In the genomic region with DNA sequence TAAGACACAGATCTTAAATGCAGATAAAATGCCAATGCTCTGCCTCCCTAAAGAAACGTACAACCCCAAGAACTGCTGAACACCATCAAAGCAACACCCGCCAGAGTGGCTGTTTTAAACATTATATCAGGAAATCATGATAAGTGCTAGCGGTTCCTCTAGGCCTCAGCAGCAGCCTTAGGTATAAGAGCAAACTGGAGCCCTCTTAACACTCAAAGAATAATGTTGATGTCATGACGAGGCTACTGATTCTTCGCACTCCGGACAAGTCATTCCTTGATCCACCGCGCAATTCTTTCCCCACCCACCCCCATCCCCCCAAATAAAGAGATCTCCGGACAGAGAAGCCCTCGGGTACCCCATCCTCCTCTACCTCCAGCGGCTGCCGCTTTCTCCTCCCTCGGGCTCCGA, we compare ENCODE assay signal across 8 cellular contexts. TPM values are rescaled to one million over a fixed set of nuclear protein-coding genes. Genes with fewer than 3 reads are reported as not detected.
DNase-seq lines count a peak whose midpoint lies in the region; ATAC-seq lines count a peak whose summit lies in the region.

No MANE protein-coding gene starts in this region.

- peak overlapping the region; percentile 85 for H3K27ac ChIP-seq in mesodermal cell (ENCODE audit: low read depth, low read length, severe bottlenecking)
- H3K27ac ChIP-seq in aorta (ENCODE audit: low read depth in 1 of 2, low read length in 2 of 2): peak overlapping the region; percentile 1 to 94

- intact Hi-C loops in activated CD4-positive, alpha-beta T cell treated with anti-CD3 and anti-CD28 coated beads for 36 hours (cut with DNase I, micrococcal nuclease): loop anchor here (1.0 to 10.0 kb wide), 5 partner anchors 110 to 725 kb away; a partner anchor contains a TSS
- intact Hi-C loops in aorta (cut with DNase I): loop anchor here (5.0 to 10.0 kb wide), 5 partner anchors 108 to 725 kb away; a partner anchor contains a TSS

- no peak for DNase-seq in activated CD4-positive, alpha-beta T cell treated with anti-CD3 and anti-CD28 coated beads for 36 hours
- no peak for DNase-seq in activated CD4-positive, alpha-beta T cell treated with anti-CD3 and anti-CD28 coated beads for 1 hour
- DNase-seq in OCI-M1 (lab: John Stamatoyannopoulos, UW): peak; percentile 74
- peak; percentile 15 for DNase-seq in cerebellum (ENCODE audit: low spot score)
- DNase-seq in aorta: no peak
- no peak for DNase-seq in HuH-7.5 (ENCODE audit: low spot score)

- no peaks in the 10 kb centered on the region for H3K9me3 Mint-ChIP-seq in activated CD4-positive, alpha-beta T cell treated with anti-CD3 and anti-CD28 coated beads for 36 hours (ENCODE audit: low read depth)

- peaks cover 6% of the 10 kb centered on the region for H3K36me3 Mint-ChIP-seq in activated CD4-positive, alpha-beta T cell treated with anti-CD3 and anti-CD28 coated beads for 36 hours (ENCODE audit: low read depth)

- H3K27me3 Mint-ChIP-seq in activated CD4-positive, alpha-beta T cell treated with anti-CD3 and anti-CD28 coated beads for 36 hours: no peaks in the 10 kb centered on the region

- POLR2A ChIA-PET in activated CD4-positive, alpha-beta T cell treated with anti-CD3 and anti-CD28 coated beads for 36 hours (lab: Charles Lee): interaction anchor here (0.5 to 2.9 kb wide), 3 partner anchors 25 to 193 kb away, joined by 5 to 34 read pairs (median 8); a partner anchor contains a TSS

- WGBS in mesodermal cell (ENCODE audit: insufficient coverage in 2 of 2), 2 experiments: 0% methylated on average over 7 to 10 of the region's 14 CpGs
- WGBS in aorta, 2 donors: 0% methylated on average over 14 of the region's 14 CpGs

- CTCF ChIA-PET in activated CD4-positive, alpha-beta T cell treated with anti-CD3 and anti-CD28 coated beads for 36 hours (lab: Charles Lee): interaction anchor here (2.8 to 4.2 kb wide), 2 partner anchors 25 to 27 kb away, joined by 8 to 28 read pairs; a partner anchor contains a TSS

- no peaks in the 10 kb centered on the region for H3K27me3 ChIP-seq in aorta (ENCODE audit: control insufficient read depth in 1 of 2, insufficient read depth in 2 of 2, low read length in 1 of 2)

- peaks cover 46% of the 10 kb centered on the region for H3K4me1 Mint-ChIP-seq in activated CD4-positive, alpha-beta T cell treated with anti-CD3 and anti-CD28 coated beads for 36 hours

- H3K4me3 ChIP-seq in mesodermal cell (ENCODE audit: extremely low read depth, insufficient read depth, low read length, poor library complexity, severe bottlenecking) (peak overlapping the region; percentile 78), aorta (ENCODE audit: low read length in 2 of 2) (peak overlapping the region; percentile 68 to 100)

- H3K36me3 ChIP-seq in mesodermal cell (ENCODE audit: control insufficient read depth, insufficient read depth, low read length) (no peaks in the 10 kb centered on the region), aorta (ENCODE audit: control insufficient read depth in 1 of 2, insufficient read depth in 2 of 2, low read length in 1 of 2) (no peaks in the 10 kb centered on the region)

- peak overlapping the region; percentile 92 for H3K27ac Mint-ChIP-seq in activated CD4-positive, alpha-beta T cell treated with anti-CD3 and anti-CD28 coated beads for 36 hours

- ATAC-seq in activated CD4-positive, alpha-beta T cell treated with anti-CD3 and anti-CD28 coated beads for 36 hours: no peak
- no peak for ATAC-seq in aorta (ENCODE audit: low FRiP score)
- no peak for ATAC-seq in GM21576 (IDR thresholded peaks at IDR 0.05; ENCODE audit: unreplicated experiment)

- H3K9me3 ChIP-seq in mesodermal cell (ENCODE audit: control insufficient read depth, low read length) (no peaks in the 10 kb centered on the region), aorta (ENCODE audit: control insufficient read depth, low read length) (no peaks in the 10 kb centered on the region)

- no peaks in the 10 kb centered on the region for H3K4me1 ChIP-seq in mesodermal cell (ENCODE audit: control insufficient read depth, insufficient read depth, low read length, poor library complexity, severe bottlenecking)
- H3K4me1 ChIP-seq in aorta (ENCODE audit: control insufficient read depth in 1 of 2, insufficient read depth in 2 of 2, low read length in 2 of 2): no peaks in the 10 kb centered on the region

- peak overlapping the region; percentile 99 for H3K4me3 Mint-ChIP-seq in activated CD4-positive, alpha-beta T cell treated with anti-CD3 and anti-CD28 coated beads for 36 hours

RNA-seq across cellular contexts. Expression of a gene that starts 0.5 kb away (rescaled TPM):
- total RNA-seq in activated CD4-positive, alpha-beta T cell treated with anti-CD3 and anti-CD28 coated beads for 36 hours: 10 to 100 TPM; 23.5 to 31.7 TPM
- total RNA-seq in cerebellum: 22.0 TPM
- 12.6 TPM for polyA plus RNA-seq in mesodermal cell (2013, experiment 1 of 2)
- 13.4 TPM for polyA plus RNA-seq in mesodermal cell (2013, experiment 2 of 2)
- 1 to 10 TPM; 7.1 to 9.7 TPM for total RNA-seq in aorta
- polyA plus RNA-seq in aorta: 1 to 10 TPM; 2.8 to 3.0 TPM

RNA-seq across cellular contexts. Expression of a gene that starts 24.9 kb away (rescaled TPM):
- 10 to 100 TPM; 35.7 to 35.9 TPM for total RNA-seq in activated CD4-positive, alpha-beta T cell treated with anti-CD3 and anti-CD28 coated beads for 36 hours
- total RNA-seq in cerebellum (101 TPM), aorta (10 to 100 TPM; 35.3 to 35.7 TPM)
- polyA plus RNA-seq in mesodermal cell (2013, experiment 1 of 2): 64.2 TPM
- 69.1 TPM for polyA plus RNA-seq in mesodermal cell (2013, experiment 2 of 2)
- 10 to 100 TPM; 31.7 to 35.2 TPM for polyA plus RNA-seq in aorta

Comparison
In these comparisons a context has a peak if more than half of its experiments do, and no peak if none do; other contexts are left out.
1. DNase-seq: peak in OCI-M1 (single experiment) and cerebellum (single experiment); none in activated CD4-positive, alpha-beta T cell treated with anti-CD3 and anti-CD28 coated beads for 36 hours (single experiment), activated CD4-positive, alpha-beta T cell treated with anti-CD3 and anti-CD28 coated beads for 1 hour (single experiment), aorta (0 of 2) and HuH-7.5 (single experiment).